Comparison of ENCODE assay signal across 12 cellular contexts in the genomic region with DNA sequence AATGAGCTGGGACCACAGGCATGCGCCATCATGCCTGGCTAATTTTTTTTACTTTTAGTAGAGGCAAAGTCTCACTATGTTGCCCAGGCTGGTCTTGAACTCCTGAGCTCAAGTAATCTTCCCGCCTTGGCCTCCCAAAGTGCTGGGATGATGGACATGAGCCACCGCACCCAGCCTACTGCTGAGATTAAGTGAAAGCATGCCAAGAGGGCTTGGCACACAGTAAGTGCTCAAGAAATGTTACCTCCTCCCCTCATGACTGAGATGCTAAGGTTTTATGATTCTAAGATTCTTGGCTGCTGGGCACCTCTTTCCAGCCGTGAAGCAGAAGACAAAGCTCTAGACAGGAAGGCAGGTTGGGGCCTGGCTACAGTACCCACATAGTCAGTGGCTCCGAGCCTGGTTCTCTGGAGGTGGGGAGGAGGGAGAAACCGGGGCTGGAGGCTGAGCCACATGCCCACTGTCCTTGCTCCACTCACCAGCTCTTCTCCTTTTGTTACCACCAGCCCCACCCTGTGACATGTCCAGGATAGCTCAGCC. TPM values are rescaled to one million over a fixed set of nuclear protein-coding genes. Genes with fewer than 3 reads are reported as not detected.
DNase-seq lines count a peak whose midpoint lies in the region; ATAC-seq, FAIRE-seq and TF ChIP-seq lines count a peak whose summit lies in the region.
"Had no signal": no experiment of that assay in that cellular context is flagged by ENCODE, and none has a peak within 500 bp of the region (broad histone marks: within the 10 kb centered on the region; RNA-seq: fewer than 3 reads in every experiment).

No MANE protein-coding gene starts in this region.

- TF ChIP-seq POLR2A in HepG2 (IDR thresholded peaks at IDR 0.05; ENCODE audit: insufficient read depth in 1 of 2, low read depth in 2 of 2, low read length in 2 of 2) = no peak
- no peak for TF ChIP-seq POLR2A in esophagus muscularis mucosa (IDR thresholded peaks at IDR 0.05; ENCODE audit: low read depth)

- H3K36me3 Mint-ChIP-seq in osteocyte (ENCODE audit: unreplicated experiment) = peaks cover 14% of the 10 kb centered on the region

- POLR2A ChIA-PET in HepG2 (lab: Yijun Ruan, JAX) = interaction anchor here (1.0 to 1.3 kb wide), 2 partner anchors 10 to 12 kb away, joined by 3 to 7 read pairs; no protein-coding TSS in a partner anchor

- peaks cover 13% of the 10 kb centered on the region for H4K20me1 ChIP-seq in HepG2 (ENCODE audit: insufficient read depth, low read length)

- H3K9ac ChIP-seq in liver (ENCODE audit: low read depth in 1 of 2, low read length in 2 of 2) (no peak overlapping the region), HepG2 (ENCODE audit: insufficient read depth, low read depth, low read length) (no peak overlapping the region)

- no peaks in the 10 kb centered on the region for H3K9me3 Mint-ChIP-seq in osteocyte (ENCODE audit: unreplicated experiment)
- H3K9me3 Mint-ChIP-seq: stimulated activated naive CD8-positive, alpha-beta T cell treated with anti-CD3 and anti-CD28 coated beads, Interleukin-15, Interleukin-2, amounts not matched to agents 100 ng/mL and 50 ng/mL, for 24 hours had no signal

- H3K4me1 Mint-ChIP-seq in osteocyte (ENCODE audit: unreplicated experiment) = peaks cover 90% of the 10 kb centered on the region

- BruUV-seq in HepG2 (replicated peaks; lab: Mats Ljungman, UMichigan) = no TSS peak

- no peak for TF ChIP-seq RAD21 in liver (IDR thresholded peaks at IDR 0.05)
- no peak for TF ChIP-seq RAD21 in HepG2 (CRISPR knock-in tag; IDR thresholded peaks at IDR 0.05)

- no peaks in the 10 kb centered on the region for H3K36me3 ChIP-seq in liver (ENCODE audit: control insufficient read depth in 4 of 4, insufficient read depth in 3 of 4, low read depth in 1 of 4, low read length in 3 of 4)
- peaks cover 3 to 21% of the 10 kb centered on the region in 2 experiments; a peak in 4 of 5 replicates for H3K36me3 ChIP-seq in HepG2 (replicated peaks in 1 of 2; ENCODE audit: control insufficient read depth in 1 of 2, insufficient read depth in 2 of 2, low read length in 2 of 2)
- no peaks in the 10 kb centered on the region for H3K36me3 ChIP-seq in esophagus muscularis mucosa
- no peaks in the 10 kb centered on the region for H3K36me3 ChIP-seq in aorta (ENCODE audit: control insufficient read depth in 1 of 2, insufficient read depth in 2 of 2, low read length in 1 of 2)

- ATAC-seq in HepG2 (no peak), aorta (ENCODE audit: low FRiP score) (no peak), GM21717 (IDR thresholded peaks at IDR 0.05; ENCODE audit: unreplicated experiment) (no peak)

- H3K27me3 ChIP-seq in liver (ENCODE audit: control insufficient read depth in 4 of 4, insufficient read depth in 4 of 4, low read length in 3 of 4) = no peaks in the 10 kb centered on the region
- no peaks in the 10 kb centered on the region for H3K27me3 ChIP-seq in HepG2 (ENCODE audit: control insufficient read depth in 1 of 2, insufficient read depth in 2 of 2, low read length in 2 of 2)
- H3K27me3 ChIP-seq in esophagus muscularis mucosa = no peaks in the 10 kb centered on the region
- H3K27me3 ChIP-seq in aorta (ENCODE audit: control insufficient read depth in 1 of 2, insufficient read depth in 2 of 2, low read length in 1 of 2) = no peaks in the 10 kb centered on the region

- no peaks in the 10 kb centered on the region for H3K27me3 Mint-ChIP-seq in osteocyte (ENCODE audit: unreplicated experiment)

- no peak overlapping the region for H3K4me2 ChIP-seq in HepG2 (ENCODE audit: low read depth, low read length)

- peak overlapping the region; percentile 91 for H3K27ac Mint-ChIP-seq in osteocyte (ENCODE audit: unreplicated experiment)
- H3K27ac Mint-ChIP-seq: stimulated activated naive CD8-positive, alpha-beta T cell treated with anti-CD3 and anti-CD28 coated beads, Interleukin-15, Interleukin-2, amounts not matched to agents 100 ng/mL and 50 ng/mL, for 24 hours had no signal

- no peak overlapping the region for H3K4me3 Mint-ChIP-seq in osteocyte (ENCODE audit: unreplicated experiment)
- H3K4me3 Mint-ChIP-seq: stimulated activated naive CD8-positive, alpha-beta T cell treated with anti-CD3 and anti-CD28 coated beads, Interleukin-15, Interleukin-2, amounts not matched to agents 100 ng/mL and 50 ng/mL, for 24 hours had no signal

- no peak for TF ChIP-seq CTCF in liver (IDR thresholded peaks at IDR 0.05; ENCODE audit: low read depth, low read length, missing input control)
- no peak for TF ChIP-seq CTCF in HepG2 (CRISPR knock-in tag; IDR thresholded peaks at IDR 0.05)
- TF ChIP-seq CTCF in esophagus muscularis mucosa (IDR thresholded peaks at IDR 0.05) = no peak
- no peak for TF ChIP-seq CTCF in osteocyte (IDR thresholded peaks at IDR 0.05)

- intact Hi-C loops in HepG2 (cut with micrococcal nuclease; ENCODE audit: unreplicated experiment) (no loop called here), esophagus muscularis mucosa (cut with DNase I) (no loop called here), aorta (cut with DNase I) (no loop called here)

- no peak for FAIRE-seq in HepG2 (lab: Jason Lieb, UNC)
- FAIRE-seq: H54 had no signal

- H3K79me2 ChIP-seq in HepG2 (ENCODE audit: insufficient read depth, low read length) = peaks cover 42% of the 10 kb centered on the region

- peaks cover 0 to 9% (median 1%) of the 10 kb centered on the region in 4 donors for H3K4me1 ChIP-seq in liver (ENCODE audit: control insufficient read depth in 4 of 4, insufficient read depth in 4 of 4, low read length in 3 of 4)
- H3K4me1 ChIP-seq in HepG2 (ENCODE audit: insufficient read depth, low read length) = peaks cover 83% of the 10 kb centered on the region
- peaks cover 100% of the 10 kb centered on the region in 4 donors for H3K4me1 ChIP-seq in esophagus muscularis mucosa
- H3K4me1 ChIP-seq in aorta (ENCODE audit: control insufficient read depth in 1 of 2, insufficient read depth in 2 of 2, low read length in 2 of 2) = peaks cover 9 to 11% of the 10 kb centered on the region in 2 donors

- CTCF ChIA-PET in HepG2 (lab: Yijun Ruan, JAX; ENCODE audit: low intra/inter-chr PET ratio, low total read pairs) = no interaction called here

- TF ChIP-seq EP300 in HepG2 (IDR thresholded peaks at IDR 0.05; ENCODE audit: low read depth in 2 of 2, low read length in 2 of 2) (no peak), HepG2 (CRISPR knock-in tag; IDR thresholded peaks at IDR 0.05; ENCODE audit: borderline replicate concordance) (no peak), esophagus muscularis mucosa (IDR thresholded peaks at IDR 0.05) (no peak)

- H3K9me3 ChIP-seq in liver (ENCODE audit: control insufficient read depth in 4 of 4, low read length in 3 of 4) (no peaks in the 10 kb centered on the region), HepG2 (ENCODE audit: low read length) (no peaks in the 10 kb centered on the region), esophagus muscularis mucosa (no peaks in the 10 kb centered on the region), aorta (ENCODE audit: control insufficient read depth, low read length) (no peaks in the 10 kb centered on the region)

- in situ Hi-C loops in HepG2 (cut with HindIII; ENCODE audit: extremely low pct_ligation_motif_present, low pct_unique_long_range_greater_than_20kb) = no loop called here

- 78% methylated on average over 6 of the region's 6 CpGs for WGBS in liver
- WGBS in HepG2 (ENCODE audit: low lambda C conversion rate) = 97% methylated on average over 6 of the region's 6 CpGs
- 47% methylated on average over 3 of the region's 6 CpGs for WGBS in esophagus muscularis mucosa
- 11 to 17% methylated on average over 6 of the region's 6 CpGs for WGBS in aorta, 2 donors

- H3K27ac ChIP-seq in liver (ENCODE audit: low read depth in 1 of 2, low read length in 2 of 2) (peak overlapping the region; percentile 39 to 67), HepG2 (ENCODE audit: extremely low read length, insufficient read depth, low read length) (no peak overlapping the region), esophagus muscularis mucosa (replicated peaks in 1 of 4) (peak overlapping the region; percentile 94 to 100 (median 97)), aorta (ENCODE audit: low read depth in 1 of 2, low read length in 2 of 2) (peak overlapping the region; percentile 46 to 98)

- H3K4me3 ChIP-seq in liver (ENCODE audit: low read depth in 1 of 3, low read length in 3 of 3) (no peak overlapping the region), HepG2 (replicated peaks in 1 of 3; ENCODE audit: insufficient read depth in 1 of 3, low read depth in 2 of 3, low read length in 3 of 3) (no peak overlapping the region), esophagus muscularis mucosa (no peak overlapping the region), aorta (ENCODE audit: low read length in 2 of 2) (no peak overlapping the region)

- DNase-seq in HepG2 (ENCODE audit: low spot score) (no peak), esophagus muscularis mucosa (ENCODE audit: extremely low spot score) (no peak), osteocyte (ENCODE audit: extremely low spot score, unreplicated experiment) (no peak), aorta (no peak), NCI-H1436 treated with DMSO at 0.1 percent for 48 hours (lab: John Stamatoyannopoulos, UW) (no peak)
- DNase-seq in activated CD4-positive, alpha-beta T cell treated with anti-CD3 and anti-CD28 coated beads for 48 hours = no peak
- DNase-seq: head of caudate nucleus, NCI-H524 had no signal

- H2AFZ ChIP-seq in HepG2 (ENCODE audit: low read length) = no peak overlapping the region

RNA-seq across cellular contexts. Expression of a gene that starts 12.8 kb away (rescaled TPM):
- total RNA-seq in liver = 10 to 100 TPM in 1 of 2 donors, 1 to 10 TPM in 1; 7.7 to 12.6 TPM
- polyA plus RNA-seq in liver = 1 to 10 TPM; 2.6 to 3.8 TPM
- 5.7 and 10.7 TPM in 2 replicates for total RNA-seq in HepG2 (2016; rRNA removed; fragmentation: Illumina TruSeq; extraction: Trizol)
- total RNA-seq in HepG2 (2016; cell fraction: cytosol; rRNA removed; fragmentation: Illumina TruSeq; extraction: Trizol; ENCODE audit: low read depth) = 4.6 and 5.1 TPM in 2 replicates
- total RNA-seq in HepG2 (2016; cell fraction: insoluble cytoplasmic fraction; rRNA removed; fragmentation: Illumina TruSeq; extraction: Trizol) = 3.7 and 12.1 TPM in 2 replicates
- total RNA-seq in HepG2 (2016; cell fraction: membrane; rRNA removed; fragmentation: Illumina TruSeq; extraction: Trizol) = 3.3 and 3.8 TPM in 2 replicates
- 20.3 and 20.6 TPM in 2 replicates for total RNA-seq in HepG2 (2016; cell fraction: nucleus; rRNA removed; fragmentation: Illumina TruSeq; extraction: Trizol)
- 28.8 and 37.7 TPM in 2 replicates for polyA plus RNA-seq in HepG2 (2011; rRNA removed)
- polyA plus RNA-seq in HepG2 (2011; cell fraction: cytosol; rRNA removed) = 7.4 and 13.6 TPM in 2 replicates
- polyA plus RNA-seq in HepG2 (2011; cell fraction: nucleus; rRNA removed) = 250 and 318 TPM in 2 replicates
- polyA plus RNA-seq in HepG2 (2012) = 17.9 and 20.3 TPM in 2 replicates
- polyA plus RNA-seq in HepG2 (2016; cell fraction: cytosol; fragmentation: Illumina TruSeq; extraction: Trizol; ENCODE audit: low read depth) = 0.35 and 0.64 TPM in 2 replicates
- polyA plus RNA-seq in HepG2 (2016; cell fraction: insoluble cytoplasmic fraction; fragmentation: Illumina TruSeq; extraction: Trizol; ENCODE audit: low read depth) = 5.4 and 7.1 TPM in 2 replicates
- 0.76 and 0.94 TPM in 2 replicates for polyA plus RNA-seq in HepG2 (2016; cell fraction: membrane; fragmentation: Illumina TruSeq; extraction: Trizol; ENCODE audit: low read depth)
- 83.1 and 89.4 TPM in 2 replicates for polyA plus RNA-seq in HepG2 (2016; cell fraction: nucleus; fragmentation: Illumina TruSeq; extraction: Trizol; ENCODE audit: insufficient read depth, low read depth)
- polyA minus RNA-seq in HepG2 (2011; rRNA and poly(A)+ RNA removed; ENCODE audit: low replicate concordance) = 41.7 and 126 TPM in 2 replicates
- polyA minus RNA-seq in HepG2 (2011; cell fraction: cytosol; rRNA and poly(A)+ RNA removed) = 13.5 and 20.6 TPM in 2 replicates
- polyA minus RNA-seq in HepG2 (2011; cell fraction: nucleus; rRNA and poly(A)+ RNA removed) = 85.9 and 99.9 TPM in 2 replicates
- total RNA-seq in esophagus muscularis mucosa = 100 to 1,000 TPM in 3 of 4 donors, 10 to 100 TPM in 1; 82.8 to 196 (median 122) TPM
- total RNA-seq in osteocyte = 104 and 105 TPM in 2 replicates
- 100 to 1,000 TPM; 159 to 201 TPM for total RNA-seq in aorta
- 100 to 1,000 TPM in 1 of 2 donors, 10 to 100 TPM in 1; 20.5 to 182 TPM for polyA plus RNA-seq in aorta

RNA-seq across cellular contexts. Expression of a gene that starts 48.7 kb away (rescaled TPM):
- total RNA-seq in liver = under 1 TPM; 0.59 to 0.98 TPM
- 1 to 10 TPM in 1 of 2 donors, under 1 TPM in 1; 0.21 to 1.3 TPM for polyA plus RNA-seq in liver
- 0.11 and 0.29 TPM in 2 replicates for total RNA-seq in HepG2 (2016; rRNA removed; fragmentation: Illumina TruSeq; extraction: Trizol)
- 0.10 TPM in 1 of 2 replicates, not detected in the other for total RNA-seq in HepG2 (2016; cell fraction: cytosol; rRNA removed; fragmentation: Illumina TruSeq; extraction: Trizol; ENCODE audit: low read depth)
- 0.13 and 0.27 TPM in 2 replicates for total RNA-seq in HepG2 (2016; cell fraction: insoluble cytoplasmic fraction; rRNA removed; fragmentation: Illumina TruSeq; extraction: Trizol)
- not detected in 2 replicates for total RNA-seq in HepG2 (2016; cell fraction: membrane; rRNA removed; fragmentation: Illumina TruSeq; extraction: Trizol)
- not detected in 2 replicates for total RNA-seq in HepG2 (2016; cell fraction: nucleus; rRNA removed; fragmentation: Illumina TruSeq; extraction: Trizol)
- polyA plus RNA-seq in HepG2 (2011; rRNA removed) = 0.09 and 0.29 TPM in 2 replicates
- polyA plus RNA-seq in HepG2 (2011; cell fraction: cytosol; rRNA removed) = 0.10 and 0.12 TPM in 2 replicates
- 0.05 and 0.35 TPM in 2 replicates for polyA plus RNA-seq in HepG2 (2011; cell fraction: nucleus; rRNA removed)
- polyA plus RNA-seq in HepG2 (2012) = 0.24 TPM in 1 of 2 replicates, not detected in the other
- polyA plus RNA-seq in HepG2 (2016; cell fraction: cytosol; fragmentation: Illumina TruSeq; extraction: Trizol; ENCODE audit: low read depth) = 0.05 and 0.06 TPM in 2 replicates
- polyA plus RNA-seq in HepG2 (2016; cell fraction: insoluble cytoplasmic fraction; fragmentation: Illumina TruSeq; extraction: Trizol; ENCODE audit: low read depth) = 0.10 and 0.20 TPM in 2 replicates
- polyA plus RNA-seq in HepG2 (2016; cell fraction: membrane; fragmentation: Illumina TruSeq; extraction: Trizol; ENCODE audit: low read depth) = 0.10 and 0.17 TPM in 2 replicates
- polyA plus RNA-seq in HepG2 (2016; cell fraction: nucleus; fragmentation: Illumina TruSeq; extraction: Trizol; ENCODE audit: insufficient read depth, low read depth) = 0.36 and 0.41 TPM in 2 replicates
- 0.40 and 1.7 TPM in 2 replicates for polyA minus RNA-seq in HepG2 (2011; rRNA and poly(A)+ RNA removed; ENCODE audit: low replicate concordance)
- polyA minus RNA-seq in HepG2 (2011; cell fraction: cytosol; rRNA and poly(A)+ RNA removed) = not detected in 2 replicates
- 0.12 and 0.26 TPM in 2 replicates for polyA minus RNA-seq in HepG2 (2011; cell fraction: nucleus; rRNA and poly(A)+ RNA removed)
- total RNA-seq in esophagus muscularis mucosa = 1 to 10 TPM; 1.6 to 4.8 (median 2.4) TPM
- total RNA-seq in osteocyte = not detected in 2 replicates
- total RNA-seq in aorta = 10 to 100 TPM in 1 of 2 donors, 1 to 10 TPM in 1; 6.1 to 12.0 TPM
- polyA plus RNA-seq in aorta = 1 to 10 TPM; 2.5 to 4.4 TPM

RNA-seq across cellular contexts. Expression of a gene that starts 55.3 kb away (rescaled TPM):
- total RNA-seq in liver (1 to 10 TPM; 3.3 to 8.0 TPM), HepG2 (2016; rRNA removed; fragmentation: Illumina TruSeq; extraction: Trizol) (1.6 and 4.7 TPM in 2 replicates), esophagus muscularis mucosa (1 to 10 TPM; 1.2 to 7.8 (median 2.2) TPM), osteocyte (3.3 and 4.1 TPM in 2 replicates), aorta (10 to 100 TPM; 11.5 to 13.2 TPM)
- polyA plus RNA-seq in liver (1 to 10 TPM in 1 of 2 donors, under 1 TPM in 1; 0.21 to 1.3 TPM), HepG2 (2011; rRNA removed) (2.5 and 3.5 TPM in 2 replicates), aorta (1 to 10 TPM; 1.1 to 1.3 TPM)
- 2.8 and 3.4 TPM in 2 replicates for total RNA-seq in HepG2 (2016; cell fraction: cytosol; rRNA removed; fragmentation: Illumina TruSeq; extraction: Trizol; ENCODE audit: low read depth)
- 1.8 and 4.7 TPM in 2 replicates for total RNA-seq in HepG2 (2016; cell fraction: insoluble cytoplasmic fraction; rRNA removed; fragmentation: Illumina TruSeq; extraction: Trizol)
- 4.0 and 4.2 TPM in 2 replicates for total RNA-seq in HepG2 (2016; cell fraction: membrane; rRNA removed; fragmentation: Illumina TruSeq; extraction: Trizol)
- total RNA-seq in HepG2 (2016; cell fraction: nucleus; rRNA removed; fragmentation: Illumina TruSeq; extraction: Trizol) = 5.4 TPM in 2 replicates
- polyA plus RNA-seq in HepG2 (2011; cell fraction: cytosol; rRNA removed) = 2.1 and 3.1 TPM in 2 replicates
- polyA plus RNA-seq in HepG2 (2011; cell fraction: nucleus; rRNA removed) = 12.5 and 18.1 TPM in 2 replicates
- 1.0 and 2.7 TPM in 2 replicates for polyA plus RNA-seq in HepG2 (2012)
- polyA plus RNA-seq in HepG2 (2016; cell fraction: cytosol; fragmentation: Illumina TruSeq; extraction: Trizol; ENCODE audit: low read depth) = 0.36 and 0.55 TPM in 2 replicates
- polyA plus RNA-seq in HepG2 (2016; cell fraction: insoluble cytoplasmic fraction; fragmentation: Illumina TruSeq; extraction: Trizol; ENCODE audit: low read depth) = 1.4 TPM in 2 replicates
- polyA plus RNA-seq in HepG2 (2016; cell fraction: membrane; fragmentation: Illumina TruSeq; extraction: Trizol; ENCODE audit: low read depth) = 0.68 and 0.80 TPM in 2 replicates
- polyA plus RNA-seq in HepG2 (2016; cell fraction: nucleus; fragmentation: Illumina TruSeq; extraction: Trizol; ENCODE audit: insufficient read depth, low read depth) = 14.8 and 15.4 TPM in 2 replicates
- polyA minus RNA-seq in HepG2 (2011; rRNA and poly(A)+ RNA removed; ENCODE audit: low replicate concordance) = 7.0 and 19.1 TPM in 2 replicates
- 1.7 and 2.0 TPM in 2 replicates for polyA minus RNA-seq in HepG2 (2011; cell fraction: cytosol; rRNA and poly(A)+ RNA removed)
- polyA minus RNA-seq in HepG2 (2011; cell fraction: nucleus; rRNA and poly(A)+ RNA removed) = 5.2 and 7.6 TPM in 2 replicates
